ENCODE assay signal across 12 cellular contexts in genomic region chr2:205188516-205189138, GRCh38.
A peak's percentile ranks its signal among the peaks of the same experiment; 100 is the strongest.
DNase-seq lines count a peak whose midpoint lies in the region; ATAC-seq and TF ChIP-seq lines count a peak whose summit lies in the region.
"Had no signal": no experiment of that assay in that cellular context is flagged by ENCODE, and none has a peak within 500 bp of the region (broad histone marks: within the 10 kb centered on the region; RNA-seq: fewer than 3 reads in every experiment).

No MANE protein-coding gene starts in this region.

- H3K4me3 Mint-ChIP-seq in MCF 10A (ENCODE audit: unreplicated experiment) = no peak overlapping the region
- H3K4me3 Mint-ChIP-seq in activated CD4-positive, alpha-beta memory T cell treated with anti-CD3 and anti-CD28 coated beads for 36 hours = no peak overlapping the region
- H3K4me3 Mint-ChIP-seq: stimulated activated effector memory CD8-positive, alpha-beta T cell treated with anti-CD3 and anti-CD28 coated beads, Interleukin-12 subunit alpha, Interleukin-12 subunit beta, amount 100 ng/mL, for 72 hours had no signal

- H3K9me3 Mint-ChIP-seq in MCF 10A (ENCODE audit: unreplicated experiment) = no peaks in the 10 kb centered on the region
- H3K9me3 Mint-ChIP-seq in activated CD4-positive, alpha-beta memory T cell treated with anti-CD3 and anti-CD28 coated beads for 36 hours = no peaks in the 10 kb centered on the region
- H3K9me3 Mint-ChIP-seq: stimulated activated effector memory CD8-positive, alpha-beta T cell treated with anti-CD3 and anti-CD28 coated beads, Interleukin-12 subunit alpha, Interleukin-12 subunit beta, amount 100 ng/mL, for 72 hours had no signal

- no peaks in the 10 kb centered on the region for H3K4me1 ChIP-seq in mammary epithelial cell (ENCODE audit: insufficient read depth, low read length)
- H3K4me1 ChIP-seq in uterus = no peaks in the 10 kb centered on the region

- H3K79me2 ChIP-seq in mammary epithelial cell (ENCODE audit: insufficient read depth, low read length) = no peaks in the 10 kb centered on the region

- no peak overlapping the region for H3K4me3 ChIP-seq in mammary epithelial cell (replicated peaks in 1 of 3; ENCODE audit: insufficient read depth in 1 of 3, low read depth in 2 of 3, low read length in 3 of 3)
- no peak overlapping the region for H3K4me3 ChIP-seq in brain microvascular endothelial cell (ENCODE audit: low read depth, low read length)
- H3K4me3 ChIP-seq in uterus = no peak overlapping the region
- H3K4me3 ChIP-seq: BLaER1 treated with 17β-estradiol and CSF1 and Interleukin-3, amounts not matched to agents 10 nM and 100 nM had no signal

- no peak overlapping the region for H3K27ac Mint-ChIP-seq in MCF 10A (ENCODE audit: low read depth, unreplicated experiment)
- no peak overlapping the region for H3K27ac Mint-ChIP-seq in activated CD4-positive, alpha-beta memory T cell treated with anti-CD3 and anti-CD28 coated beads for 36 hours
- H3K27ac Mint-ChIP-seq: stimulated activated effector memory CD8-positive, alpha-beta T cell treated with anti-CD3 and anti-CD28 coated beads, Interleukin-12 subunit alpha, Interleukin-12 subunit beta, amount 100 ng/mL, for 72 hours had no signal

- H3K27ac ChIP-seq in mammary epithelial cell (ENCODE audit: insufficient read depth, low read depth, low read length) = no peak overlapping the region
- no peak overlapping the region for H3K27ac ChIP-seq in brain microvascular endothelial cell
- H3K27ac ChIP-seq in uterus = no peak overlapping the region
- H3K27ac ChIP-seq: BLaER1 treated with 17β-estradiol and CSF1 and Interleukin-3, amounts not matched to agents 10 nM and 100 nM; neutrophil had no signal

- no peaks in the 10 kb centered on the region for H3K27me3 Mint-ChIP-seq in MCF 10A (ENCODE audit: insufficient read depth, unreplicated experiment)
- no peaks in the 10 kb centered on the region for H3K27me3 Mint-ChIP-seq in activated CD4-positive, alpha-beta memory T cell treated with anti-CD3 and anti-CD28 coated beads for 36 hours

- ATAC-seq in left lobe of liver (peak; percentile 56), HG03520 (IDR thresholded peaks at IDR 0.05; ENCODE audit: unreplicated experiment) (no peak), HG03108 (IDR thresholded peaks at IDR 0.05; ENCODE audit: unreplicated experiment) (no peak)
- ATAC-seq: stimulated activated effector memory CD8-positive, alpha-beta T cell treated with anti-CD3 and anti-CD28 coated beads, Interleukin-12 subunit alpha, Interleukin-12 subunit beta, amount 100 ng/mL, for 72 hours had no signal

- H3K36me3 ChIP-seq in mammary epithelial cell (ENCODE audit: insufficient read depth, low read length) (no peaks in the 10 kb centered on the region), brain microvascular endothelial cell (replicated peaks) (no peaks in the 10 kb centered on the region), uterus (no peaks in the 10 kb centered on the region)
- H3K36me3 ChIP-seq: BLaER1 treated with 17β-estradiol and CSF1 and Interleukin-3, amounts not matched to agents 10 nM and 100 nM; neutrophil had no signal

- 54% methylated on average over 4 of the region's 4 CpGs for WGBS in mammary epithelial cell (ENCODE audit: low coverage, missing lambda C conversion rate)

- H3K4me2 ChIP-seq in mammary epithelial cell (ENCODE audit: insufficient read depth, low read depth, low read length) = no peak overlapping the region
- H3K4me2 ChIP-seq: BLaER1 treated with 17β-estradiol and CSF1 and Interleukin-3, amounts not matched to agents 10 nM and 100 nM had no signal

- no peak for TF ChIP-seq POLR2A in uterus (IDR thresholded peaks at IDR 0.05)

- intact Hi-C loops in MCF 10A (cut with micrococcal nuclease) (no loop called here), mammary epithelial cell (cut with micrococcal nuclease) (no loop called here), uterus (cut with DNase I; ENCODE audit: low total_unique reads) (no loop called here)
- intact Hi-C loops in activated CD4-positive, alpha-beta memory T cell treated with anti-CD3 and anti-CD28 coated beads for 36 hours (cut with micrococcal nuclease) = no loop called here

- H4K20me1 ChIP-seq in mammary epithelial cell (ENCODE audit: insufficient read depth, low read length) = no peaks in the 10 kb centered on the region
- H4K20me1 ChIP-seq: BLaER1 treated with 17β-estradiol and CSF1 and Interleukin-3, amounts not matched to agents 10 nM and 100 nM had no signal

- in situ Hi-C loops in mammary epithelial cell (cut with MboI; ENCODE audit: low sequenced_read_pairs in 2 of 2) = no loop called here
- in situ Hi-C loops in brain microvascular endothelial cell (cut with HindIII; ENCODE audit: low pct_ligation_motif_present, low sequenced_read_pairs) = no loop called here

- dilution Hi-C loops in mammary epithelial cell (cut with HindIII; ENCODE audit: low sequenced_read_pairs) = no loop called here

- no peaks in the 10 kb centered on the region for H3K4me1 Mint-ChIP-seq in MCF 10A (ENCODE audit: insufficient read depth, unreplicated experiment)
- peaks cover 3% of the 10 kb centered on the region for H3K4me1 Mint-ChIP-seq in activated CD4-positive, alpha-beta memory T cell treated with anti-CD3 and anti-CD28 coated beads for 36 hours (ENCODE audit: low read depth)
- H3K4me1 Mint-ChIP-seq: stimulated activated effector memory CD8-positive, alpha-beta T cell treated with anti-CD3 and anti-CD28 coated beads, Interleukin-12 subunit alpha, Interleukin-12 subunit beta, amount 100 ng/mL, for 72 hours had no signal

- H3K9me3 ChIP-seq in mammary epithelial cell (replicated peaks; ENCODE audit: insufficient read depth, low read length) = no peaks in the 10 kb centered on the region
- no peaks in the 10 kb centered on the region for H3K9me3 ChIP-seq in uterus
- H3K9me3 ChIP-seq: BLaER1 treated with 17β-estradiol and CSF1 and Interleukin-3, amounts not matched to agents 10 nM and 100 nM; neutrophil had no signal

- no peak overlapping the region for H2AFZ ChIP-seq in mammary epithelial cell (ENCODE audit: low read depth, low read length)

- CTCF ChIA-PET in MCF 10A (lab: Yijun Ruan, JAX) (no interaction called here), mammary epithelial cell (lab: Charles Lee; ENCODE audit: low non-redundant PET) (no interaction called here)
- CTCF ChIA-PET in activated CD4-positive, alpha-beta memory T cell treated with anti-CD3 and anti-CD28 coated beads for 36 hours (lab: Charles Lee) = no interaction called here

- H3K27me3 ChIP-seq in mammary epithelial cell (ENCODE audit: insufficient read depth, low read length) (no peaks in the 10 kb centered on the region), brain microvascular endothelial cell (replicated peaks) (no peaks in the 10 kb centered on the region), uterus (no peaks in the 10 kb centered on the region)
- H3K27me3 ChIP-seq: BLaER1 treated with 17β-estradiol and CSF1 and Interleukin-3, amounts not matched to agents 10 nM and 100 nM; neutrophil had no signal

- BruUV-seq in MCF 10A (replicated peaks; lab: Mats Ljungman, UMichigan) (no TSS peak), mammary epithelial cell (replicated peaks; lab: Mats Ljungman, UMichigan) (no TSS peak)

- TF ChIP-seq CTCF in MCF 10A (IDR thresholded peaks at IDR 0.05; ENCODE audit: unreplicated experiment) (no peak), mammary epithelial cell (conservative IDR thresholded peaks at IDR 0.05 in 1 of 2, IDR thresholded peaks at IDR 0.05 in 1 of 2; ENCODE audit: extremely low read depth in 1 of 2, insufficient read depth in 1 of 2, low read depth in 1 of 2, low read length in 2 of 2) (no peak), brain microvascular endothelial cell (IDR thresholded peaks at IDR 0.05; ENCODE audit: low read depth, low read length, missing control alignments) (no peak), uterus (IDR thresholded peaks at IDR 0.05) (no peak)

- no peak overlapping the region for H3K9ac ChIP-seq in mammary epithelial cell (ENCODE audit: insufficient read depth, low read length)
- H3K9ac ChIP-seq: BLaER1 treated with 17β-estradiol and CSF1 and Interleukin-3, amounts not matched to agents 10 nM and 100 nM had no signal

- no peaks in the 10 kb centered on the region for H3K36me3 Mint-ChIP-seq in MCF 10A (ENCODE audit: insufficient read depth, unreplicated experiment)
- no peaks in the 10 kb centered on the region for H3K36me3 Mint-ChIP-seq in activated CD4-positive, alpha-beta memory T cell treated with anti-CD3 and anti-CD28 coated beads for 36 hours
- H3K36me3 Mint-ChIP-seq: stimulated activated effector memory CD8-positive, alpha-beta T cell treated with anti-CD3 and anti-CD28 coated beads, Interleukin-12 subunit alpha, Interleukin-12 subunit beta, amount 100 ng/mL, for 72 hours had no signal

- DNase-seq in MCF 10A (ENCODE audit: unreplicated experiment) = peak; percentile 82
- no peak for DNase-seq in mammary epithelial cell
- peak; percentile 47 for DNase-seq in brain microvascular endothelial cell
- DNase-seq in left lobe of liver (ENCODE audit: low spot score) = peak; percentile 56
- DNase-seq in uterus = peak; percentile 78 to 80
- DNase-seq in activated CD4-positive, alpha-beta memory T cell treated with anti-CD3 and anti-CD28 coated beads for 36 hours = no peak
- DNase-seq: foreskin melanocyte had no signal

- POLR2A ChIA-PET in MCF 10A (lab: Yijun Ruan, JAX) = no interaction called here
- POLR2A ChIA-PET in activated CD4-positive, alpha-beta memory T cell treated with anti-CD3 and anti-CD28 coated beads for 36 hours (lab: Charles Lee) = no interaction called here

Comparison
In these comparisons a context has a peak if more than half of its experiments do, and no peak if none do; other contexts are left out.
1. DNase-seq: peak in MCF 10A (single experiment), brain microvascular endothelial cell (single experiment), left lobe of liver (single experiment) and uterus (2 of 2); none in mammary epithelial cell (single experiment) and activated CD4-positive, alpha-beta memory T cell treated with anti-CD3 and anti-CD28 coated beads for 36 hours (single experiment).